In genomic region chr1:64758233-64758632, GRCh38 we compare ENCODE assay signal across 20 cellular contexts. TPM values are rescaled to one million over a fixed set of nuclear protein-coding genes. Genes with fewer than 3 reads are reported as not detected.
DNase-seq lines count a peak whose midpoint lies in the region; ATAC-seq, FAIRE-seq and TF ChIP-seq lines count a peak whose summit lies in the region.
"Had no signal": no experiment of that assay in that cellular context is flagged by ENCODE, and none has a peak within 500 bp of the region (broad histone marks: within the 10 kb centered on the region; RNA-seq: fewer than 3 reads in every experiment).

No MANE protein-coding gene starts in this region.

- BruUV-seq in HepG2 (replicated peaks; lab: Mats Ljungman, UMichigan) = no TSS peak

- no peak overlapping the region for H3K9ac ChIP-seq in HepG2 (ENCODE audit: insufficient read depth, low read depth, low read length)
- no peak overlapping the region for H3K9ac ChIP-seq in mesenchymal stem cell (ENCODE audit: low read length)
- H3K9ac ChIP-seq: BLaER1 treated with 17β-estradiol and CSF1 and Interleukin-3, amounts not matched to agents 10 nM and 100 nM had no signal

- no peak for FAIRE-seq in HepG2 (lab: Jason Lieb, UNC)
- FAIRE-seq: A549, D721Med, GM12891, GM18507 had no signal

- H3K79me2 ChIP-seq in HepG2 (ENCODE audit: insufficient read depth, low read length) = peaks cover 14% of the 10 kb centered on the region

- ATAC-seq in HepG2 = no peak
- ATAC-seq in right lobe of liver = no peak
- no peak for ATAC-seq in HG02678 (IDR thresholded peaks at IDR 0.05; ENCODE audit: unreplicated experiment)
- ATAC-seq: A549; CD8-positive, alpha-beta T cell had no signal

- H4K91ac ChIP-seq in mesenchymal stem cell (ENCODE audit: low read length) = no peak overlapping the region

- TF ChIP-seq POLR2A in HepG2 (IDR thresholded peaks at IDR 0.05; ENCODE audit: insufficient read depth in 1 of 2, low read depth in 2 of 2, low read length in 2 of 2) = no peak
- no peak for TF ChIP-seq POLR2A in right lobe of liver (IDR thresholded peaks at IDR 0.05)
- TF ChIP-seq POLR2A in esophagus squamous epithelium (IDR thresholded peaks at IDR 0.05) = no peak

- TF ChIP-seq RAD21 in HepG2 (CRISPR knock-in tag; IDR thresholded peaks at IDR 0.05) = no peak

- H4K8ac ChIP-seq in mesenchymal stem cell (ENCODE audit: low read length) = peak overlapping the region; percentile 54

- H3K36me3 ChIP-seq in HepG2 (replicated peaks in 1 of 2; ENCODE audit: control insufficient read depth in 1 of 2, insufficient read depth in 2 of 2, low read length in 2 of 2) = no peaks in the 10 kb centered on the region
- no peaks in the 10 kb centered on the region for H3K36me3 ChIP-seq in right lobe of liver
- peaks cover 0 to 3% of the 10 kb centered on the region in 2 experiments; a peak in 1 of 3 replicates for H3K36me3 ChIP-seq in HEK293 (ENCODE audit: control insufficient read depth in 2 of 2, insufficient read depth in 1 of 2, low read length in 2 of 2)
- H3K36me3 ChIP-seq in mesenchymal stem cell (ENCODE audit: control insufficient read depth in 1 of 2, insufficient read depth in 2 of 2, low read depth in 1 of 2, low read length in 2 of 2) = no peaks in the 10 kb centered on the region
- H3K36me3 ChIP-seq in esophagus squamous epithelium = no peaks in the 10 kb centered on the region

- no peak for DNase-seq in HepG2 (ENCODE audit: low spot score)
- no peak for DNase-seq in right lobe of liver
- no peak for DNase-seq in mesenchymal stem cell
- no peak for DNase-seq in esophagus squamous epithelium (lab: John Stamatoyannopoulos, UW)
- DNase-seq: AML-193; Caco-2; Calu3; CD4-positive, alpha-beta T cell; CD8-positive, alpha-beta T cell; DMS79 treated with DMSO at 0.1 percent for 48 hours; GF-D8 had no signal

- H2AFZ ChIP-seq in HepG2 (ENCODE audit: low read length) = no peak overlapping the region
- H2AFZ ChIP-seq in mesenchymal stem cell (ENCODE audit: low read depth, low read length) = no peak overlapping the region

- H3K4me3 ChIP-seq in HepG2 (replicated peaks in 1 of 3; ENCODE audit: insufficient read depth in 1 of 3, low read depth in 2 of 3, low read length in 3 of 3) (no peak overlapping the region), right lobe of liver (no peak overlapping the region), HEK293 (ENCODE audit: low read depth, low read length) (no peak overlapping the region), mesenchymal stem cell (ENCODE audit: insufficient read depth in 1 of 2, low read depth in 1 of 2, low read length in 2 of 2) (no peak overlapping the region), esophagus squamous epithelium (no peak overlapping the region)
- H3K4me3 ChIP-seq: A549; BLaER1 treated with 17β-estradiol and CSF1 and Interleukin-3, amounts not matched to agents 10 nM and 100 nM had no signal

- no peak overlapping the region for H2BK15ac ChIP-seq in mesenchymal stem cell (ENCODE audit: low read depth, poor library complexity, severe bottlenecking)

- H3K18ac ChIP-seq in mesenchymal stem cell (ENCODE audit: low read depth in 1 of 2, low read length in 2 of 2) = no peak overlapping the region

- CTCF ChIA-PET in HepG2 (lab: Yijun Ruan, JAX; ENCODE audit: low intra/inter-chr PET ratio, low total read pairs) = no interaction called here
- CTCF ChIA-PET in HEK293 (lab: Yijun Ruan, JAX) = no interaction called here

- H3K23ac ChIP-seq in mesenchymal stem cell (ENCODE audit: low read length in 2 of 2) = no peak overlapping the region

- H2BK120ac ChIP-seq in mesenchymal stem cell (ENCODE audit: low read depth, low read length) = no peak overlapping the region

- no peak overlapping the region for H2AK5ac ChIP-seq in mesenchymal stem cell (ENCODE audit: low read length, severe bottlenecking)

- in situ Hi-C loops in HepG2 (cut with HindIII; ENCODE audit: extremely low pct_ligation_motif_present, low pct_unique_long_range_greater_than_20kb) = no loop called here

- no peaks in the 10 kb centered on the region for H3K9me3 ChIP-seq in HepG2 (ENCODE audit: low read length)
- H3K9me3 ChIP-seq in right lobe of liver = peaks cover 0 to 3% (median 0%) of the 10 kb centered on the region in 4 donors
- no peaks in the 10 kb centered on the region for H3K9me3 ChIP-seq in HEK293 (ENCODE audit: control insufficient read depth, insufficient read depth, low read depth, low read length)
- no peaks in the 10 kb centered on the region for H3K9me3 ChIP-seq in mesenchymal stem cell (ENCODE audit: control insufficient read depth, low read length)
- no peaks in the 10 kb centered on the region for H3K9me3 ChIP-seq in esophagus squamous epithelium
- H3K9me3 ChIP-seq: A549, Caco-2 had no signal

- H3K27ac ChIP-seq in HepG2 (ENCODE audit: extremely low read length, insufficient read depth, low read length) (no peak overlapping the region), right lobe of liver (no peak overlapping the region), HEK293 (ENCODE audit: extremely low read depth, low read depth, low read length) (no peak overlapping the region), mesenchymal stem cell (ENCODE audit: low read length, poor library complexity, severe bottlenecking) (no peak overlapping the region), esophagus squamous epithelium (no peak overlapping the region)
- H3K27ac ChIP-seq: 22Rv1; A549; BLaER1 treated with 17β-estradiol and CSF1 and Interleukin-3, amounts not matched to agents 10 nM and 100 nM; C4-2B had no signal

- TF ChIP-seq EP300 in HepG2 (IDR thresholded peaks at IDR 0.05; ENCODE audit: low read depth in 2 of 2, low read length in 2 of 2) = no peak
- no peak for TF ChIP-seq EP300 in HepG2 (CRISPR knock-in tag; IDR thresholded peaks at IDR 0.05; ENCODE audit: borderline replicate concordance)

- no peak overlapping the region for H2BK5ac ChIP-seq in mesenchymal stem cell (ENCODE audit: low read depth, low read length, poor library complexity, severe bottlenecking)

- no peak overlapping the region for H3K4ac ChIP-seq in mesenchymal stem cell (ENCODE audit: low read depth in 1 of 2, low read length in 2 of 2)

- intact Hi-C loops in HepG2 (cut with micrococcal nuclease; ENCODE audit: unreplicated experiment) (no loop called here), right lobe of liver (cut with DNase I) (no loop called here), esophagus squamous epithelium (cut with DNase I) (no loop called here)

- no peaks in the 10 kb centered on the region for H3K27me3 ChIP-seq in HepG2 (ENCODE audit: control insufficient read depth in 1 of 2, insufficient read depth in 2 of 2, low read length in 2 of 2)
- no peaks in the 10 kb centered on the region for H3K27me3 ChIP-seq in right lobe of liver
- no peaks in the 10 kb centered on the region for H3K27me3 ChIP-seq in mesenchymal stem cell (ENCODE audit: control insufficient read depth in 1 of 2, insufficient read depth in 1 of 2, low read length in 2 of 2)
- H3K27me3 ChIP-seq in esophagus squamous epithelium = no peaks in the 10 kb centered on the region
- H3K27me3 ChIP-seq: BLaER1 treated with 17β-estradiol and CSF1 and Interleukin-3, amounts not matched to agents 10 nM and 100 nM had no signal

- POLR2A ChIA-PET in HepG2 (lab: Yijun Ruan, JAX) = no interaction called here
- POLR2A ChIA-PET in HEK293 (lab: Yijun Ruan, JAX) = no interaction called here

- peaks cover 6% of the 10 kb centered on the region for H3K79me1 ChIP-seq in mesenchymal stem cell (replicated peaks; ENCODE audit: low read length, poor library complexity, severe bottlenecking)

- H3K4me2 ChIP-seq in HepG2 (ENCODE audit: low read depth, low read length) (no peak overlapping the region), mesenchymal stem cell (ENCODE audit: low read length, poor library complexity, severe bottlenecking) (no peak overlapping the region)
- H3K4me2 ChIP-seq: A549; BLaER1 treated with 17β-estradiol and CSF1 and Interleukin-3, amounts not matched to agents 10 nM and 100 nM had no signal

- no peak overlapping the region for H2BK12ac ChIP-seq in mesenchymal stem cell (ENCODE audit: low read length in 2 of 2)

- no peak for TF ChIP-seq CTCF in HepG2 (CRISPR knock-in tag; IDR thresholded peaks at IDR 0.05)
- TF ChIP-seq CTCF in right lobe of liver (IDR thresholded peaks at IDR 0.05) = no peak
- TF ChIP-seq CTCF in HEK293 (tag by site-specific recombination; IDR thresholded peaks at IDR 0.05) = no peak
- TF ChIP-seq CTCF in esophagus squamous epithelium (IDR thresholded peaks at IDR 0.05) = no peak

- peaks cover 21% of the 10 kb centered on the region for H3K4me1 ChIP-seq in HepG2 (ENCODE audit: insufficient read depth, low read length)
- H3K4me1 ChIP-seq in right lobe of liver = no peaks in the 10 kb centered on the region
- H3K4me1 ChIP-seq in HEK293 (ENCODE audit: control insufficient read depth, insufficient read depth, low read length) = peaks cover 8% of the 10 kb centered on the region; the same call in 1 of the 2 replicates
- no peaks in the 10 kb centered on the region for H3K4me1 ChIP-seq in mesenchymal stem cell (ENCODE audit: control insufficient read depth, insufficient read depth, low read depth, low read length)
- H3K4me1 ChIP-seq in esophagus squamous epithelium = peaks cover 0 to 17% (median 0%) of the 10 kb centered on the region in 3 donors
- H3K4me1 ChIP-seq: A549; BLaER1 treated with 17β-estradiol and CSF1 and Interleukin-3, amounts not matched to agents 10 nM and 100 nM had no signal

- H4K20me1 ChIP-seq in HepG2 (ENCODE audit: insufficient read depth, low read length) = no peaks in the 10 kb centered on the region
- H4K20me1 ChIP-seq: BLaER1 treated with 17β-estradiol and CSF1 and Interleukin-3, amounts not matched to agents 10 nM and 100 nM had no signal

- 94% methylated on average over 3 of the region's 3 CpGs for WGBS in HepG2 (ENCODE audit: low lambda C conversion rate)
- WGBS in right lobe of liver (ENCODE audit: insufficient coverage, low coverage, low lambda C conversion rate, missing lambda C conversion rate) = 68% methylated on average over 3 of the region's 3 CpGs
- 93% methylated on average over 3 of the region's 3 CpGs for WGBS in mesenchymal stem cell
- WGBS in esophagus squamous epithelium, 2 donors = 86 to 95% methylated on average over 3 of the region's 3 CpGs

- H3K14ac ChIP-seq in mesenchymal stem cell (ENCODE audit: low read length in 2 of 2) = no peak overlapping the region

RNA-seq across cellular contexts. Expression of gene RAVER2, which starts 13.4 kb away (rescaled TPM):
- 15.4 and 20.2 TPM in 2 replicates for total RNA-seq in HepG2 (2016; rRNA removed; fragmentation: Illumina TruSeq; extraction: Trizol)
- 9.0 and 9.6 TPM in 2 replicates for total RNA-seq in HepG2 (2016; cell fraction: cytosol; rRNA removed; fragmentation: Illumina TruSeq; extraction: Trizol; ENCODE audit: low read depth)
- total RNA-seq in HepG2 (2016; cell fraction: insoluble cytoplasmic fraction; rRNA removed; fragmentation: Illumina TruSeq; extraction: Trizol) = 15.5 and 19.8 TPM in 2 replicates
- total RNA-seq in HepG2 (2016; cell fraction: membrane; rRNA removed; fragmentation: Illumina TruSeq; extraction: Trizol) = 13.9 and 16.0 TPM in 2 replicates
- total RNA-seq in HepG2 (2016; cell fraction: nucleus; rRNA removed; fragmentation: Illumina TruSeq; extraction: Trizol) = 16.5 and 18.8 TPM in 2 replicates
- polyA plus RNA-seq in HepG2 (2011; rRNA removed) = 8.5 and 11.4 TPM in 2 replicates
- polyA plus RNA-seq in HepG2 (2011; cell fraction: cytosol; rRNA removed) = 4.8 and 6.7 TPM in 2 replicates
- polyA plus RNA-seq in HepG2 (2011; cell fraction: nucleus; rRNA removed) = 6.8 and 8.1 TPM in 2 replicates
- polyA plus RNA-seq in HepG2 (2012) = 7.5 and 8.3 TPM in 2 replicates
- polyA plus RNA-seq in HepG2 (2016; cell fraction: cytosol; fragmentation: Illumina TruSeq; extraction: Trizol; ENCODE audit: low read depth) = 2.9 and 3.0 TPM in 2 replicates
- polyA plus RNA-seq in HepG2 (2016; cell fraction: insoluble cytoplasmic fraction; fragmentation: Illumina TruSeq; extraction: Trizol; ENCODE audit: low read depth) = 18.5 and 18.7 TPM in 2 replicates
- polyA plus RNA-seq in HepG2 (2016; cell fraction: membrane; fragmentation: Illumina TruSeq; extraction: Trizol; ENCODE audit: low read depth) = 7.8 and 8.8 TPM in 2 replicates
- 19.2 TPM in 2 replicates for polyA plus RNA-seq in HepG2 (2016; cell fraction: nucleus; fragmentation: Illumina TruSeq; extraction: Trizol; ENCODE audit: insufficient read depth, low read depth)
- 7.7 and 10.2 TPM in 2 replicates for polyA minus RNA-seq in HepG2 (2011; rRNA and poly(A)+ RNA removed; ENCODE audit: low replicate concordance)
- 7.6 and 8.2 TPM in 2 replicates for polyA minus RNA-seq in HepG2 (2011; cell fraction: cytosol; rRNA and poly(A)+ RNA removed)
- 19.6 and 23.4 TPM in 2 replicates for polyA minus RNA-seq in HepG2 (2011; cell fraction: nucleus; rRNA and poly(A)+ RNA removed)
- under 1 TPM; 0.51 to 0.91 (median 0.77) TPM for total RNA-seq in right lobe of liver
- 6.4 TPM for polyA plus RNA-seq in mesenchymal stem cell (2013, experiment 1 of 2)
- 6.5 TPM for polyA plus RNA-seq in mesenchymal stem cell (2013, experiment 2 of 2)
- total RNA-seq in esophagus squamous epithelium = 10 to 100 TPM in 2 of 4 donors, 1 to 10 TPM in 2; 7.1 to 17.0 (median 11.8) TPM

Comparison
In these comparisons a context has a peak if more than half of its experiments do, and no peak if none do; other contexts are left out.
1. Of the 63 proteins assayed by ChIP-seq in both HepG2 and HEK293: peak only in HepG2: none; only in HEK293: SETDB1; in both: none; in neither: 62.